Comparison of ENCODE assay signal across 16 cellular contexts in genomic region chr5:26310415-26310814, GRCh38.
"Had no signal": no experiment of that assay in that cellular context is flagged by ENCODE, and none has a peak within 500 bp of the region (broad histone marks: within the 10 kb centered on the region; RNA-seq: fewer than 3 reads in every experiment).

No MANE protein-coding gene starts in this region.

- H3K27ac ChIP-seq: epithelial cell of prostate, esophagus muscularis mucosa, gastroesophageal sphincter, ovary, right atrium auricular region, uterus had no signal

- H3K4me1 ChIP-seq: esophagus muscularis mucosa, gastroesophageal sphincter, right atrium auricular region, uterus had no signal

- H3K4me3 ChIP-seq: esophagus muscularis mucosa, gastroesophageal sphincter, mucosa of descending colon, ovary, right atrium auricular region, uterus had no signal

- H3K36me3 ChIP-seq: esophagus muscularis mucosa, gastroesophageal sphincter, ovary, right atrium auricular region, uterus had no signal

- DNase-seq: effector memory CD8-positive, alpha-beta T cell; foreskin fibroblast; glutamatergic neuron; islet precursor cell; mucosa of descending colon; naive thymus-derived CD8-positive, alpha-beta T cell; ovary; small intestine; stimulated activated CD4-positive, alpha-beta T cell treated with anti-CD3 and anti-CD28 coated beads, Interleukin-12 subunit alpha, Interleukin-12 subunit beta, amount 100 ng/mL, for 4 hours; stimulated activated naive CD4-positive, alpha-beta T cell; uterus had no signal

- ATAC-seq: effector memory CD8-positive, alpha-beta T cell; gastroesophageal sphincter; left lobe of liver; mucosa of descending colon; naive thymus-derived CD8-positive, alpha-beta T cell had no signal

- H3K27me3 ChIP-seq: esophagus muscularis mucosa, gastroesophageal sphincter, ovary, right atrium auricular region, uterus had no signal

- H3K9me3 ChIP-seq: gastroesophageal sphincter, ovary, right atrium auricular region, uterus had no signal
